8 cellular contexts compared by ENCODE assay signal in genomic region chr22:41380993-41381328, GRCh38. TPM values are rescaled to one million over a fixed set of nuclear protein-coding genes. Genes with fewer than 3 reads are reported as not detected.
DNase-seq lines count a peak whose midpoint lies in the region; ATAC-seq and TF ChIP-seq lines count a peak whose summit lies in the region.

No MANE protein-coding gene starts in this region.

- H3K27ac Mint-ChIP-seq in CD8-positive, alpha-beta T cell, result peak overlapping the region; percentile 75
- peak overlapping the region; percentile 89; the same call in 1 of the 2 replicates for H3K27ac Mint-ChIP-seq in WTC11

- H3K14ac ChIP-seq in trophoblast cell (ENCODE audit: low read length), result peak overlapping the region; percentile 94

- H3K4ac ChIP-seq in trophoblast cell (ENCODE audit: low read depth, low read length), result no peak overlapping the region

- no peak overlapping the region for H3K23ac ChIP-seq in trophoblast cell (ENCODE audit: low read length)

- intact Hi-C loops in CD8-positive, alpha-beta T cell (cut with DNase I, micrococcal nuclease), result loop anchor here (1.0 to 10.0 kb wide), 16 partner anchors 63 to 1121 kb away; partner anchors contain the start of genes ACO2 (in 2 of the 2), DESI1 (in 2 of the 2), L3MBTL2 (in 2 of the 2) and POLR3H (in 2 of the 2)

- no peak overlapping the region for H3K9ac ChIP-seq in trophoblast cell (ENCODE audit: low read length)

- peaks cover 15% of the 10 kb centered on the region for H3K4me1 ChIP-seq in CD8-positive, alpha-beta T cell (ENCODE audit: insufficient read depth, low read length)
- peaks cover 7% of the 10 kb centered on the region for H3K4me1 ChIP-seq in foreskin keratinocyte
- peaks cover 8 to 14% of the 10 kb centered on the region in 2 experiments for H3K4me1 ChIP-seq in trophoblast cell (ENCODE audit: control insufficient read depth in 1 of 2, insufficient read depth in 2 of 2, low read length in 2 of 2)

- peak overlapping the region; percentile 78 for H3K18ac ChIP-seq in trophoblast cell (ENCODE audit: low read length)

- peak overlapping the region; percentile 88 for H2BK120ac ChIP-seq in trophoblast cell (ENCODE audit: insufficient read depth, low read length, poor library complexity)

- H2BK12ac ChIP-seq in trophoblast cell (ENCODE audit: low read length), result peak overlapping the region; percentile 42

- POLR2A ChIA-PET in CD8-positive, alpha-beta T cell (lab: Charles Lee), result interaction anchor here (0.6 to 2.7 kb wide), 14 partner anchors 9 to 585 kb away, joined by 3 to 28 read pairs (median 5); partner anchors contain the start of genes ACO2, DESI1, EP300 and PHF5A
- POLR2A ChIA-PET in WTC11 (lab: Charles Lee), result interaction anchor here (0.5 to 3.7 kb wide), 13 partner anchors 16 to 430 kb away, joined by 3 to 24 read pairs (median 5); partner anchors contain the start of genes ACO2, PHF5A, PMM1 and POLR3H

- H3K27ac ChIP-seq in CD8-positive, alpha-beta T cell (ENCODE audit: low read depth, low read length), result peak overlapping the region; percentile 87
- H3K27ac ChIP-seq in foreskin keratinocyte, result peak overlapping the region; percentile 81
- H3K27ac ChIP-seq in trophoblast cell (ENCODE audit: low read depth, low read length), result peak overlapping the region; percentile 24

- no peaks in the 10 kb centered on the region for H3K36me3 Mint-ChIP-seq in CD8-positive, alpha-beta T cell
- no peaks in the 10 kb centered on the region for H3K36me3 Mint-ChIP-seq in WTC11

- no CpG with 5 or more reads among the region's 22 CpGs for WGBS in trophoblast cell (ENCODE audit: extremely low coverage, insufficient coverage, insufficient read length)

- no peak for DNase-seq in CD8-positive, alpha-beta T cell
- no peak for DNase-seq in WTC11 (ENCODE audit: low spot score)
- DNase-seq in foreskin keratinocyte, result peak in 1 of 2 donors; percentile 63
- peak; percentile 53 to 58 for DNase-seq in trophoblast cell
- DNase-seq in stimulated activated CD4-positive, alpha-beta T cell treated with anti-CD3 and anti-CD28 coated beads, Interleukin-12 subunit alpha, Interleukin-12 subunit beta, amount 100 ng/mL, for 4 hours, result no peak
- no peak for DNase-seq in HK-2 (ENCODE audit: unreplicated experiment)

- peak overlapping the region; percentile 86 for H2BK5ac ChIP-seq in trophoblast cell (ENCODE audit: low read depth, low read length, poor library complexity)

- H3K27me3 ChIP-seq in CD8-positive, alpha-beta T cell (ENCODE audit: insufficient read depth, low read length), result no peaks in the 10 kb centered on the region
- peaks cover 3% of the 10 kb centered on the region for H3K27me3 ChIP-seq in foreskin keratinocyte
- H3K27me3 ChIP-seq in trophoblast cell (ENCODE audit: insufficient read depth, low read length), result no peaks in the 10 kb centered on the region

- no peak overlapping the region for H2AK5ac ChIP-seq in trophoblast cell (ENCODE audit: low read length)

- peak overlapping the region; percentile 62 for H3K4me3 ChIP-seq in CD8-positive, alpha-beta T cell (ENCODE audit: low read depth, low read length)
- H3K4me3 ChIP-seq in trophoblast cell (ENCODE audit: low read depth, low read length), result peak overlapping the region; percentile 75

- CTCF ChIA-PET in CD8-positive, alpha-beta T cell (lab: Charles Lee), result interaction anchor here (1.0 to 2.3 kb wide), 2 partner anchors 22 to 88 kb away, joined by 3 to 12 read pairs; partner anchors contain the start of genes ACO2 and PHF5A
- CTCF ChIA-PET in WTC11 (lab: Charles Lee), result interaction anchor here (0.7 to 2.5 kb wide), 19 partner anchors 9 to 458 kb away, joined by 3 to 42 read pairs (median 7); partner anchors contain the start of genes ACO2, DESI1, PHF5A and XRCC6

- H4K12ac ChIP-seq in trophoblast cell (ENCODE audit: low read depth, low read length), result peak overlapping the region; percentile 57

- no peaks in the 10 kb centered on the region for H3K36me3 ChIP-seq in CD8-positive, alpha-beta T cell (ENCODE audit: insufficient read depth, low read length)
- H3K36me3 ChIP-seq in trophoblast cell (ENCODE audit: control insufficient read depth in 1 of 2, insufficient read depth in 2 of 2, low read length in 2 of 2), result no peaks in the 10 kb centered on the region

- peak overlapping the region; percentile 74 for H4K8ac ChIP-seq in trophoblast cell (ENCODE audit: low read depth, low read length)

- ATAC-seq in CD8-positive, alpha-beta T cell, result no peak
- ATAC-seq in GM19328 (IDR thresholded peaks at IDR 0.05; ENCODE audit: unreplicated experiment) (peak; percentile 7), HG03460 (IDR thresholded peaks at IDR 0.05; ENCODE audit: unreplicated experiment) (peak; percentile 4), WTC11 (no peak), foreskin keratinocyte (peak; percentile 50)

- peaks cover 21% of the 10 kb centered on the region for H3K4me1 Mint-ChIP-seq in CD8-positive, alpha-beta T cell (ENCODE audit: low read depth)
- H3K4me1 Mint-ChIP-seq in WTC11, result peaks cover 21% of the 10 kb centered on the region

- peak overlapping the region; percentile 90 for H4K91ac ChIP-seq in trophoblast cell (ENCODE audit: low read depth, low read length)

- no peaks in the 10 kb centered on the region for H3K9me3 ChIP-seq in CD8-positive, alpha-beta T cell (ENCODE audit: low read length)
- no peaks in the 10 kb centered on the region for H3K9me3 ChIP-seq in trophoblast cell (ENCODE audit: insufficient read depth, low read depth, low read length)

- H3K4me3 Mint-ChIP-seq in CD8-positive, alpha-beta T cell, result peak overlapping the region; percentile 93
- peak overlapping the region; percentile 69 for H3K4me3 Mint-ChIP-seq in WTC11

- H3K9me3 Mint-ChIP-seq in CD8-positive, alpha-beta T cell, result no peaks in the 10 kb centered on the region
- H3K9me3 Mint-ChIP-seq in WTC11, result no peaks in the 10 kb centered on the region

- no peaks in the 10 kb centered on the region for H3K27me3 Mint-ChIP-seq in CD8-positive, alpha-beta T cell (ENCODE audit: low read depth)
- H3K27me3 Mint-ChIP-seq in WTC11 (ENCODE audit: low read depth), result peaks cover 4% of the 10 kb centered on the region

- no peak for TF ChIP-seq CTCF in CD8-positive, alpha-beta T cell (IDR thresholded peaks at IDR 0.05)
- TF ChIP-seq CTCF in WTC11 (IDR thresholded peaks at IDR 0.05) (no peak), foreskin keratinocyte (conservative IDR thresholded peaks at IDR 0.05) (no peak)

- peak overlapping the region; percentile 88 for H3K4me2 ChIP-seq in trophoblast cell (ENCODE audit: low read length)

- H3K79me1 ChIP-seq in trophoblast cell (ENCODE audit: low read length), result peaks cover 9% of the 10 kb centered on the region

- H3K79me2 ChIP-seq in trophoblast cell (ENCODE audit: control insufficient read depth, insufficient read depth, low read length, poor library complexity), result peaks cover 2% of the 10 kb centered on the region

- peak overlapping the region; percentile 96 for H2AFZ ChIP-seq in trophoblast cell (ENCODE audit: insufficient read depth, low read length, poor library complexity)

TF ChIP-seq in WTC11, 78 proteins besides CTCF, POLR2A, EP300 and RAD21:
- TF ChIP-seq GABPB1 (CRISPR knock-in tag; IDR thresholded peaks at IDR 0.05) (peak; percentile 38; the same call in 1 of the 2 replicates), EMX1 (CRISPR knock-in tag; IDR thresholded peaks at IDR 0.05) (0 out of 2 replicates have a peak, but pooled peaks have one; percentile 27), FOXP1 (CRISPR knock-in tag; IDR thresholded peaks at IDR 0.05; ENCODE audit: borderline replicate concordance) (peak; percentile 38; the same call in 1 of the 2 replicates), MAX (CRISPR knock-in tag; IDR thresholded peaks at IDR 0.05) (peak; percentile 7), HMGXB4 (CRISPR knock-in tag; IDR thresholded peaks at IDR 0.05) (no peak)

RNA-seq across cellular contexts. Expression of gene TEF, which starts 0.8 kb away (rescaled TPM):
- 1 to 10 TPM; 2.8 to 3.8 TPM for total RNA-seq in CD8-positive, alpha-beta T cell
- total RNA-seq in WTC11 (2021) (9.8 to 12.0 TPM (median 10.2 TPM) in 3 replicates), foreskin keratinocyte (7.5 and 9.6 TPM in 2 replicates)
- 3.7 and 6.2 TPM in 2 replicates for polyA plus RNA-seq in foreskin keratinocyte
- polyA plus RNA-seq in trophoblast cell (2013), result 4.0 and 4.4 TPM in 2 replicates

Comparison
In these comparisons a context has a peak if more than half of its experiments do, and no peak if none do; other contexts are left out.
1. ATAC-seq: peak in GM19328 (single experiment), HG03460 (single experiment) and foreskin keratinocyte (single experiment); none in CD8-positive, alpha-beta T cell (single experiment) and WTC11 (single experiment).
2. DNase-seq: peak in trophoblast cell (2 of 2); none in CD8-positive, alpha-beta T cell (0 of 7), WTC11 (single experiment), stimulated activated CD4-positive, alpha-beta T cell treated with anti-CD3 and anti-CD28 coated beads, Interleukin-12 subunit alpha, Interleukin-12 subunit beta, amount 100 ng/mL, for 4 hours (single experiment) and HK-2 (single experiment).
3. H3K27ac ChIP-seq: peak in every context shown above with its lines; median percentile 87 in CD8-positive, alpha-beta T cell; 81 in foreskin keratinocyte; 24 in trophoblast cell.